Comparison of ENCODE assay signal across 18 cellular contexts in the genomic region with DNA sequence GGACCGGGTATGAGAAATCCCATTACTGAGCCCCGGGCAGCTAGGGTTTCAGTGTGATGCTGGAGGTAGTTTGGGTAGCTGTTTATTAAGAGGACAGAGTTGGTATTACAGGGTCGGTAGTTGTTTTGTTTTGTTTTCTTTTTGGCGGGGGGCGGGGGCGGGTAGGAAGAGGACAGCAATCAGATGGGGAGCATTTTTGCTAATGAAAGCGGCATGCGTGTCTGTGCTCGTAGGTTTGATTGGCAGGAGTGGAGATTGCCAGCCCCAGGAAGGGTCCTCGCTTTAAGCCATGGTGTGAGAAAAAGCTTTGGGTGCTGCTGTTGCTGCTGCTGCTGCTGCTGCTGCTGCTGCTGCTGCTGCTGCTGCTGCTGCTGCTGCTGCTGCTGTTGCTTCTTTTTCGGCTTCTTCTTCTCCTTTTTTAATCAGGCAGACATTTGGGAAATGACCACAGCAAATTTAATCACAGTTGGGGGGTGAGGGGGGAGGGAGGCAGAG.
DNase-seq lines count a peak whose midpoint lies in the region; ATAC-seq, FAIRE-seq and TF ChIP-seq lines count a peak whose summit lies in the region.
"Had no signal": no experiment of that assay in that cellular context is flagged by ENCODE, and none has a peak within 500 bp of the region (broad histone marks: within the 10 kb centered on the region; RNA-seq: fewer than 3 reads in every experiment).

No MANE protein-coding gene starts in this region.

- peak overlapping the region; percentile 52 for H3K4me2 ChIP-seq in SK-N-SH

- no peaks in the 10 kb centered on the region for H3K9me2 ChIP-seq in SK-N-SH

- CTCF ChIA-PET in SK-N-SH (lab: Yijun Ruan, JAX): interaction anchor here (0.7 to 2.3 kb wide), 9 partner anchors 8 to 1044 kb away, joined by 3 to 10 read pairs (median 3); no protein-coding TSS in a partner anchor

- H3K4me3 ChIP-seq in SK-N-SH (ENCODE audit: low read depth in 2 of 2, low read length in 1 of 2) (peak overlapping the region in 1 of 2 experiments; percentile 31; a peak in 2 of 4 replicates), kidney (ENCODE audit: low read length in 2 of 2) (no peak overlapping the region)
- H3K4me3 ChIP-seq: vagina had no signal

- no peak for ATAC-seq in activated naive CD4-positive, alpha-beta T cell treated with anti-CD3 and anti-CD28 coated beads, Interleukin-2, amount 50 U/mL, for 72 hours
- no peak for ATAC-seq in GM18868 (IDR thresholded peaks at IDR 0.05; ENCODE audit: unreplicated experiment)
- ATAC-seq: left ventricle myocardium superior; stimulated activated naive CD8-positive, alpha-beta T cell treated with anti-CD3 and anti-CD28 coated beads, Interleukin-15, amount 100 ng/mL, for 72 hours had no signal

- intact Hi-C loops in kidney (cut with DNase I): no loop called here

- H3K4me1 Mint-ChIP-seq in activated naive CD4-positive, alpha-beta T cell treated with anti-CD3 and anti-CD28 coated beads, Interleukin-2, amount 50 U/mL, for 24 hours: no peaks in the 10 kb centered on the region
- H3K4me1 Mint-ChIP-seq: activated naive CD4-positive, alpha-beta T cell treated with anti-CD3 and anti-CD28 coated beads, Interleukin-2, amount 10 ng/mL, durations not matched to agents 7 days and 5 days; CD8-positive, alpha-beta memory T cell had no signal

- no peak for TF ChIP-seq EP300 in SK-N-SH (IDR thresholded peaks at IDR 0.05; ENCODE audit: borderline replicate concordance in 1 of 2, low read depth in 1 of 2, low read length in 1 of 2)

- TF ChIP-seq CTCF in SK-N-SH (IDR thresholded peaks at IDR 0.05) (no peak), kidney (IDR thresholded peaks at IDR 0.05; ENCODE audit: borderline replicate concordance, extremely low read depth, insufficient read depth) (no peak), GM10266 (IDR thresholded peaks at IDR 0.05; ENCODE audit: control insufficient read depth, insufficient read depth, low read depth, missing control alignments) (no peak)

- POLR2A ChIA-PET in SK-N-SH (lab: Yijun Ruan, JAX): no interaction called here

- TF ChIP-seq RAD21 in SK-N-SH (IDR thresholded peaks at IDR 0.05; ENCODE audit: low read length): no peak

- H2AFZ ChIP-seq in SK-N-SH (ENCODE audit: low read depth): no peak overlapping the region

- no peak for DNase-seq in activated naive CD4-positive, alpha-beta T cell treated with anti-CD3 and anti-CD28 coated beads, Interleukin-2, amount 50 U/mL, for 72 hours (ENCODE audit: low spot score in 2 of 2)
- DNase-seq in SK-N-SH: peak; percentile 71
- peak; percentile 17 for DNase-seq in iPS-NIHi11 (ENCODE audit: low spot score)
- no peak for DNase-seq in kidney
- no peak for DNase-seq in GM10266 (ENCODE audit: extremely low spot score)
- no peak for DNase-seq in NCI-H128 (lab: John Stamatoyannopoulos, UW; ENCODE audit: unreplicated experiment)
- DNase-seq: activated CD4-positive, alpha-beta T cell treated with anti-CD3 and anti-CD28 coated beads for 1 hour; activated naive CD4-positive, alpha-beta T cell treated with anti-CD3 and anti-CD28 coated beads, Interleukin-2, amount 10 ng/mL, durations not matched to agents 7 days and 5 days; CD8-positive, alpha-beta memory T cell; effector CD8-positive, alpha-beta T cell; left ventricle myocardium superior; naive B cell; NCI-H1048; Right ventricle myocardium superior; stimulated activated naive CD8-positive, alpha-beta T cell treated with anti-CD3 and anti-CD28 coated beads, Interleukin-15, amount 100 ng/mL, for 72 hours had no signal

- H3K79me2 ChIP-seq in SK-N-SH (ENCODE audit: insufficient read depth): no peaks in the 10 kb centered on the region

- WGBS in SK-N-SH (ENCODE audit: low lambda C conversion rate): 2% methylated on average over 11 of the region's 11 CpGs

- H3K9me3 ChIP-seq in SK-N-SH (no peaks in the 10 kb centered on the region), kidney (ENCODE audit: control insufficient read depth in 1 of 2, low read length in 2 of 2) (no peaks in the 10 kb centered on the region)
- H3K9me3 ChIP-seq: vagina had no signal

- peaks cover 35% of the 10 kb centered on the region for H3K27me3 Mint-ChIP-seq in activated naive CD4-positive, alpha-beta T cell treated with anti-CD3 and anti-CD28 coated beads, Interleukin-2, amount 50 U/mL, for 24 hours

- H3K27ac Mint-ChIP-seq in activated naive CD4-positive, alpha-beta T cell treated with anti-CD3 and anti-CD28 coated beads, Interleukin-2, amount 50 U/mL, for 24 hours: peak overlapping the region; percentile 52
- no peak overlapping the region for H3K27ac Mint-ChIP-seq in activated naive CD4-positive, alpha-beta T cell treated with anti-CD3 and anti-CD28 coated beads, Interleukin-2, amount 50 U/mL, for 72 hours
- H3K27ac Mint-ChIP-seq: activated naive CD4-positive, alpha-beta T cell treated with anti-CD3 and anti-CD28 coated beads, Interleukin-2, amount 10 ng/mL, durations not matched to agents 7 days and 5 days; CD8-positive, alpha-beta memory T cell; naive B cell; stimulated activated naive CD8-positive, alpha-beta T cell treated with anti-CD3 and anti-CD28 coated beads, Interleukin-15, amount 100 ng/mL, for 72 hours had no signal

- no peaks in the 10 kb centered on the region for H3K36me3 ChIP-seq in SK-N-SH (replicated peaks in 1 of 2; ENCODE audit: control insufficient read depth in 1 of 2, insufficient read depth in 2 of 2, low read length in 1 of 2)
- H3K36me3 ChIP-seq in kidney (ENCODE audit: control insufficient read depth in 1 of 2, insufficient read depth in 2 of 2, low read length in 2 of 2): no peaks in the 10 kb centered on the region
- H3K36me3 ChIP-seq: vagina had no signal

- H3K9ac ChIP-seq in SK-N-SH: no peak overlapping the region
- H3K9ac ChIP-seq in kidney (ENCODE audit: low read length in 2 of 2): no peak overlapping the region

- H4K20me1 ChIP-seq in SK-N-SH (ENCODE audit: insufficient read depth): no peaks in the 10 kb centered on the region

- FAIRE-seq in kidney (lab: Jason Lieb, UNC): no peak

- no peaks in the 10 kb centered on the region for H3F3A ChIP-seq in SK-N-SH (replicated peaks; ENCODE audit: insufficient read depth)

- H3K4me1 ChIP-seq in SK-N-SH (ENCODE audit: control insufficient read depth in 1 of 2, insufficient read depth in 2 of 2, low read depth in 1 of 2, low read length in 1 of 2): peaks cover 0 to 14% of the 10 kb centered on the region in 2 experiments; a peak in 2 of 4 replicates
- H3K4me1 ChIP-seq in kidney (ENCODE audit: control insufficient read depth in 1 of 2, insufficient read depth in 1 of 2, low read depth in 1 of 2, low read length in 2 of 2): no peaks in the 10 kb centered on the region
- H3K4me1 ChIP-seq: vagina had no signal

- peaks cover 2% of the 10 kb centered on the region for H3K36me3 Mint-ChIP-seq in activated naive CD4-positive, alpha-beta T cell treated with anti-CD3 and anti-CD28 coated beads, Interleukin-2, amount 50 U/mL, for 24 hours
- H3K36me3 Mint-ChIP-seq in activated naive CD4-positive, alpha-beta T cell treated with anti-CD3 and anti-CD28 coated beads, Interleukin-2, amount 50 U/mL, for 72 hours: peaks cover 0 to 14% of the 10 kb centered on the region in 2 donors
- H3K36me3 Mint-ChIP-seq: activated naive CD4-positive, alpha-beta T cell treated with anti-CD3 and anti-CD28 coated beads, Interleukin-2, amount 10 ng/mL, durations not matched to agents 7 days and 5 days; naive B cell had no signal

- H3K27ac ChIP-seq in SK-N-SH (ENCODE audit: low read depth in 2 of 2, low read length in 1 of 2) (peak overlapping the region in 1 of 2 experiments; percentile 24; a peak in 2 of 4 replicates), kidney (ENCODE audit: low read depth in 2 of 2, low read length in 2 of 2) (no peak overlapping the region)
- H3K27ac ChIP-seq: vagina had no signal

- H3K4me3 Mint-ChIP-seq in activated naive CD4-positive, alpha-beta T cell treated with anti-CD3 and anti-CD28 coated beads, Interleukin-2, amount 50 U/mL, for 24 hours: no peak overlapping the region
- H3K4me3 Mint-ChIP-seq: activated naive CD4-positive, alpha-beta T cell treated with anti-CD3 and anti-CD28 coated beads, Interleukin-2, amount 10 ng/mL, durations not matched to agents 7 days and 5 days; CD8-positive, alpha-beta memory T cell; naive B cell; stimulated activated naive CD8-positive, alpha-beta T cell treated with anti-CD3 and anti-CD28 coated beads, Interleukin-15, amount 100 ng/mL, for 72 hours had no signal

- H3K9me3 Mint-ChIP-seq in activated naive CD4-positive, alpha-beta T cell treated with anti-CD3 and anti-CD28 coated beads, Interleukin-2, amount 50 U/mL, for 24 hours: no peaks in the 10 kb centered on the region
- no peaks in the 10 kb centered on the region for H3K9me3 Mint-ChIP-seq in activated naive CD4-positive, alpha-beta T cell treated with anti-CD3 and anti-CD28 coated beads, Interleukin-2, amount 50 U/mL, for 72 hours
- H3K9me3 Mint-ChIP-seq: activated naive CD4-positive, alpha-beta T cell treated with anti-CD3 and anti-CD28 coated beads, Interleukin-2, amount 10 ng/mL, durations not matched to agents 7 days and 5 days; stimulated activated naive CD8-positive, alpha-beta T cell treated with anti-CD3 and anti-CD28 coated beads, Interleukin-15, amount 100 ng/mL, for 72 hours had no signal

- no peaks in the 10 kb centered on the region; the same call in 1 of the 2 replicates for H3K27me3 ChIP-seq in SK-N-SH (ENCODE audit: insufficient read depth)

TF ChIP-seq in SK-N-SH, 30 proteins besides CTCF, POLR2A, EP300 and RAD21 (continues in another document):
- no peak for TF ChIP-seq FOXM1 (IDR thresholded peaks at IDR 0.05; ENCODE audit: low read depth)
- no peak for TF ChIP-seq MXI1 (IDR thresholded peaks at IDR 0.05; ENCODE audit: low read depth, low read length)
- TF ChIP-seq, protein P1, sequence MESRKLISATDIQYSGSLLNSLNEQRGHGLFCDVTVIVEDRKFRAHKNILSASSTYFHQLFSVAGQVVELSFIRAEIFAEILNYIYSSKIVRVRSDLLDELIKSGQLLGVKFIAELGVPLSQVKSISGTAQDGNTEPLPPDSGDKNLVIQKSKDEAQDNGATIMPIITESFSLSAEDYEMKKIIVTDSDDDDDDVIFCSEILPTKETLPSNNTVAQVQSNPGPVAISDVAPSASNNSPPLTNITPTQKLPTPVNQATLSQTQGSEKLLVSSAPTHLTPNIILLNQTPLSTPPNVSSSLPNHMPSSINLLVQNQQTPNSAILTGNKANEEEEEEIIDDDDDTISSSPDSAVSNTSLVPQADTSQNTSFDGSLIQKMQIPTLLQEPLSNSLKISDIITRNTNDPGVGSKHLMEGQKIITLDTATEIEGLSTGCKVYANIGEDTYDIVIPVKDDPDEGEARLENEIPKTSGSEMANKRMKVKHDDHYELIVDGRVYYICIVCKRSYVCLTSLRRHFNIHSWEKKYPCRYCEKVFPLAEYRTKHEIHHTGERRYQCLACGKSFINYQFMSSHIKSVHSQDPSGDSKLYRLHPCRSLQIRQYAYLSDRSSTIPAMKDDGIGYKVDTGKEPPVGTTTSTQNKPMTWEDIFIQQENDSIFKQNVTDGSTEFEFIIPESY (IDR thresholded peaks at IDR 0.05; ENCODE audit: borderline replicate concordance, low read depth): no peak
- TF ChIP-seq FOSL2 (IDR thresholded peaks at IDR 0.05; ENCODE audit: borderline replicate concordance, low read depth): no peak
- TF ChIP-seq MEF2A (IDR thresholded peaks at IDR 0.05; ENCODE audit: borderline replicate concordance, low read depth): no peak

Comparison
In these comparisons a context has a peak if more than half of its experiments do, and no peak if none do; other contexts are left out.
1. DNase-seq: peak in SK-N-SH (single experiment) and iPS-NIHi11 (single experiment); none in activated naive CD4-positive, alpha-beta T cell treated with anti-CD3 and anti-CD28 coated beads, Interleukin-2, amount 50 U/mL, for 72 hours (0 of 2), kidney (single experiment), GM10266 (single experiment) and NCI-H128 (single experiment).